In the genomic region with DNA sequence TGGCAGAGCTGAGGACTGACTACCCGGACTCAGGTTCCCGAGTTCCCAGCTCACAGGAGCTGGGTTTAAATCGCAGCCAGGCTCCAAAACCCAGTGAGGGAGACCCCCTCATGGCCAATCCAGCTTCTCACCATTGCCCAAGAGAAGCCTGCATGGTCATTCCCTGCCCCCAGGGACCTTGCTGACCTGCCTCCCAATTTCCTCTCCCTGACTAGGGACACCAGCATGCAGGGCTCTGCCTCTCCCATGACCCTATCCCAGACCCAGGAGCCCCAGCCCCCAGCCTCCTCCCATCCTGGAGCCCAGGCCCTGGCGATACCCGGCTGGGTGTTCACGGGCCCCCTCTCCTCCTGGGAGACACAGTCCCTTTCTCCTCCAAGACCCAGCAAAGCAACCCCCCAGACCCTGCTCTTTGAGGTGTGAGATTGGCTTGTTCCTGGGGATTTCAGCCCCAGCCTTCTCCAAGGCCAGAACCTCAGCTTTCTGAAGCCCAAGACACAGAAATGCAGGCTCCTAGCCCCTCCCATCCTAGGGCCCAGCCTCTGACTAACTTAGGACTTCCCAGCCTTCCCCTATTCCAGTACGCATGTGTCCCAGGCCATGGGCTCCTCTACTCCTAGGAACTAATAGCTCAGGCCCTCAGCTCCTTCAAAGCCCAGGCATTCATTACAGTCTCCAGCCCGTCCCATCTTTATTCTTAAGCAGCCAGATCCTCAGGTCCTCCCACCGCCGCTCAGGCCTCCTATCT, we compare ENCODE assay signal across 8 cellular contexts. TPM values are rescaled to one million over a fixed set of nuclear protein-coding genes. Genes with fewer than 3 reads are reported as not detected.
DNase-seq lines count a peak whose midpoint lies in the region; ATAC-seq and TF ChIP-seq lines count a peak whose summit lies in the region.

No MANE protein-coding gene starts in this region.

- 38 to 53% methylated on average over 10 of the region's 10 CpGs for WGBS in lung, 2 donors

- peak overlapping the region; percentile 88 for H3K27ac Mint-ChIP-seq in activated naive CD4-positive, alpha-beta T cell treated with anti-CD3 and anti-CD28 coated beads for 36 hours

- CTCF ChIA-PET in activated naive CD4-positive, alpha-beta T cell treated with anti-CD3 and anti-CD28 coated beads for 36 hours (lab: Charles Lee): interaction anchor here (0.9 to 3.8 kb wide), 7 partner anchors 8 to 207 kb away, joined by 3 to 22 read pairs (median 8); a partner anchor contains a TSS

- H3K4me1 Mint-ChIP-seq in activated naive CD4-positive, alpha-beta T cell treated with anti-CD3 and anti-CD28 coated beads for 36 hours (ENCODE audit: low read depth): peaks cover 51% of the 10 kb centered on the region

- H3K9ac ChIP-seq in duodenal mucosa (ENCODE audit: low read depth in 1 of 2, low read length in 2 of 2): peak overlapping the region; percentile 98 to 100

- peak overlapping the region; percentile 85 for H3K27ac ChIP-seq in duodenal mucosa (ENCODE audit: low read depth, low read length)
- peak overlapping the region; percentile 96 for H3K27ac ChIP-seq in lung (ENCODE audit: low read depth in 1 of 2, low read length in 1 of 2)
- H3K27ac ChIP-seq in tibial artery: peak overlapping the region; percentile 98 to 99

- no peak for DNase-seq in activated naive CD4-positive, alpha-beta T cell treated with anti-CD3 and anti-CD28 coated beads for 36 hours
- no peak for DNase-seq in activated naive CD4-positive, alpha-beta T cell treated with anti-CD3 and anti-CD28 coated beads, Interleukin-2, amount 50 U/mL, for 16 hours
- peak; percentile 85 for DNase-seq in RPMI7951 (ENCODE audit: low read depth)
- peak; percentile 63 for DNase-seq in lung (ENCODE audit: low spot score)
- DNase-seq in tibial artery: peak; percentile 85 to 90
- DNase-seq in NK-92 (lab: John Stamatoyannopoulos, UW; ENCODE audit: unreplicated experiment): no peak
- DNase-seq in NCI-H510A (lab: John Stamatoyannopoulos, UW): no peak

- intact Hi-C loops in activated naive CD4-positive, alpha-beta T cell treated with anti-CD3 and anti-CD28 coated beads for 36 hours (cut with micrococcal nuclease): loop anchor here (2.0 to 10.0 kb wide), 6 partner anchors 27 to 627 kb away; a partner anchor contains a TSS
- intact Hi-C loops in tibial artery (cut with DNase I; ENCODE audit: low total_unique reads): loop anchor here (10.0 kb wide), 1 partner anchor 347 kb away; a partner anchor contains a TSS

- TF ChIP-seq CTCF in lung (IDR thresholded peaks at IDR 0.05; ENCODE audit: control extremely low read depth, extremely low read depth) (no peak), tibial artery (IDR thresholded peaks at IDR 0.05) (no peak)

- H3K4me1 ChIP-seq in duodenal mucosa (ENCODE audit: control insufficient read depth in 1 of 2, insufficient read depth in 2 of 2, low read length in 2 of 2): peaks cover 21 to 31% of the 10 kb centered on the region in 2 donors
- H3K4me1 ChIP-seq in lung (ENCODE audit: control insufficient read depth in 2 of 2, insufficient read depth in 2 of 2, low read length in 2 of 2): peaks cover 8 to 14% of the 10 kb centered on the region in 2 donors
- H3K4me1 ChIP-seq in tibial artery: peaks cover 0 to 44% (median 33%) of the 10 kb centered on the region in 4 donors

- H3K9me3 Mint-ChIP-seq in activated naive CD4-positive, alpha-beta T cell treated with anti-CD3 and anti-CD28 coated beads for 36 hours: no peaks in the 10 kb centered on the region

- H3K4me3 ChIP-seq in duodenal mucosa (ENCODE audit: low read depth in 1 of 2, low read length in 2 of 2): peak overlapping the region; percentile 96 to 99
- H3K4me3 ChIP-seq in lung: peak overlapping the region; percentile 76
- H3K4me3 ChIP-seq in tibial artery: peak overlapping the region; percentile 85 to 97

- peaks cover 20% of the 10 kb centered on the region for H3K36me3 Mint-ChIP-seq in activated naive CD4-positive, alpha-beta T cell treated with anti-CD3 and anti-CD28 coated beads for 36 hours (ENCODE audit: low read depth)

- H3K27me3 ChIP-seq in duodenal mucosa (ENCODE audit: control insufficient read depth in 1 of 2, insufficient read depth in 2 of 2, low read length in 2 of 2) (no peaks in the 10 kb centered on the region), lung (ENCODE audit: control insufficient read depth, insufficient read depth) (no peaks in the 10 kb centered on the region), tibial artery (no peaks in the 10 kb centered on the region)

- no peaks in the 10 kb centered on the region for H3K27me3 Mint-ChIP-seq in activated naive CD4-positive, alpha-beta T cell treated with anti-CD3 and anti-CD28 coated beads for 36 hours (ENCODE audit: low read depth)

- peak; percentile 22 for ATAC-seq in lung (ENCODE audit: insufficient read depth, low FRiP score)

- H3K9me3 ChIP-seq in duodenal mucosa (ENCODE audit: control insufficient read depth in 1 of 2, low read length in 2 of 2) (no peaks in the 10 kb centered on the region), lung (ENCODE audit: control insufficient read depth in 2 of 2, insufficient read depth in 1 of 2, low read length in 1 of 2) (no peaks in the 10 kb centered on the region), tibial artery (no peaks in the 10 kb centered on the region)

- H3K36me3 ChIP-seq in duodenal mucosa (ENCODE audit: control insufficient read depth in 1 of 2, insufficient read depth in 2 of 2, low read length in 2 of 2): peaks cover 7 to 23% of the 10 kb centered on the region in 2 donors
- peaks cover 0 to 12% of the 10 kb centered on the region in 2 donors for H3K36me3 ChIP-seq in lung (ENCODE audit: control insufficient read depth in 2 of 2, insufficient read depth in 2 of 2, low read length in 2 of 2)
- H3K36me3 ChIP-seq in tibial artery: peaks cover 13 to 29% (median 17%) of the 10 kb centered on the region in 3 donors

- peak overlapping the region; percentile 83 for H3K4me3 Mint-ChIP-seq in activated naive CD4-positive, alpha-beta T cell treated with anti-CD3 and anti-CD28 coated beads for 36 hours

RNA-seq across cellular contexts. Expression of a gene that starts 1.1 kb away (rescaled TPM):
- 10 to 100 TPM; 29.6 to 31.2 TPM for total RNA-seq in activated naive CD4-positive, alpha-beta T cell treated with anti-CD3 and anti-CD28 coated beads for 36 hours
- 47.6 and 60.1 TPM in 2 replicates for total RNA-seq in RPMI7951 (2014; rRNA removed; shearing (Covaris generic))
- total RNA-seq in lung: 10 to 100 TPM; 34.1 to 49.7 TPM
- 10 to 100 TPM; 22.7 to 29.7 TPM for polyA plus RNA-seq in lung

RNA-seq across cellular contexts. Expression of a gene that starts 1.7 kb away (rescaled TPM):
- total RNA-seq in activated naive CD4-positive, alpha-beta T cell treated with anti-CD3 and anti-CD28 coated beads for 36 hours: 100 to 1,000 TPM; 119 to 126 TPM
- total RNA-seq in RPMI7951 (2014; rRNA removed; shearing (Covaris generic)): 384 and 389 TPM in 2 replicates
- total RNA-seq in lung: 100 to 1,000 TPM in 1 of 2 donors, 10 to 100 TPM in 1; 85.6 to 108 TPM
- 100 to 1,000 TPM in 1 of 2 donors, 10 to 100 TPM in 1; 80.7 to 112 TPM for polyA plus RNA-seq in lung

RNA-seq across cellular contexts. Expression of a gene that starts 24.9 kb away (rescaled TPM):
- not detected for total RNA-seq in activated naive CD4-positive, alpha-beta T cell treated with anti-CD3 and anti-CD28 coated beads for 36 hours
- 0.68 TPM in 1 of 2 replicates, not detected in the other for total RNA-seq in RPMI7951 (2014; rRNA removed; shearing (Covaris generic))
- total RNA-seq in lung: under 1 TPM in 1 of 2 donors, not detected in 1; 0.74 TPM
- under 1 TPM; 0.32 to 0.67 TPM for polyA plus RNA-seq in lung

RNA-seq across cellular contexts. Expression of a gene that starts 26.9 kb away (rescaled TPM):
- total RNA-seq in activated naive CD4-positive, alpha-beta T cell treated with anti-CD3 and anti-CD28 coated beads for 36 hours: 1,000 to 10,000 TPM; 1,093 to 1,120 TPM
- 4,698 and 4,789 TPM in 2 replicates for total RNA-seq in RPMI7951 (2014; rRNA removed; shearing (Covaris generic))
- 1,000 to 10,000 TPM; 2,880 to 6,540 TPM for total RNA-seq in lung
- polyA plus RNA-seq in lung: over 10,000 TPM; 17,775 to 22,369 TPM

RNA-seq across cellular contexts. Expression of a gene that starts 32.1 kb away (rescaled TPM):
- total RNA-seq in activated naive CD4-positive, alpha-beta T cell treated with anti-CD3 and anti-CD28 coated beads for 36 hours: not detected
- not detected in 2 replicates for total RNA-seq in RPMI7951 (2014; rRNA removed; shearing (Covaris generic))
- not detected for total RNA-seq in lung
- polyA plus RNA-seq in lung: not detected

Comparison
In these comparisons a context has a peak if more than half of its experiments do, and no peak if none do; other contexts are left out.
1. DNase-seq: peak in RPMI7951 (single experiment), lung (single experiment) and tibial artery (2 of 2); none in activated naive CD4-positive, alpha-beta T cell treated with anti-CD3 and anti-CD28 coated beads for 36 hours (single experiment), activated naive CD4-positive, alpha-beta T cell treated with anti-CD3 and anti-CD28 coated beads, Interleukin-2, amount 50 U/mL, for 16 hours (single experiment), NK-92 (single experiment) and NCI-H510A (single experiment).
2. Peak in every context shown above with its lines, with median percentiles within 50 percentile points of each other: H3K27ac ChIP-seq and H3K4me3 ChIP-seq.